ENCODE assay signal across 8 cellular contexts in the genomic region with DNA sequence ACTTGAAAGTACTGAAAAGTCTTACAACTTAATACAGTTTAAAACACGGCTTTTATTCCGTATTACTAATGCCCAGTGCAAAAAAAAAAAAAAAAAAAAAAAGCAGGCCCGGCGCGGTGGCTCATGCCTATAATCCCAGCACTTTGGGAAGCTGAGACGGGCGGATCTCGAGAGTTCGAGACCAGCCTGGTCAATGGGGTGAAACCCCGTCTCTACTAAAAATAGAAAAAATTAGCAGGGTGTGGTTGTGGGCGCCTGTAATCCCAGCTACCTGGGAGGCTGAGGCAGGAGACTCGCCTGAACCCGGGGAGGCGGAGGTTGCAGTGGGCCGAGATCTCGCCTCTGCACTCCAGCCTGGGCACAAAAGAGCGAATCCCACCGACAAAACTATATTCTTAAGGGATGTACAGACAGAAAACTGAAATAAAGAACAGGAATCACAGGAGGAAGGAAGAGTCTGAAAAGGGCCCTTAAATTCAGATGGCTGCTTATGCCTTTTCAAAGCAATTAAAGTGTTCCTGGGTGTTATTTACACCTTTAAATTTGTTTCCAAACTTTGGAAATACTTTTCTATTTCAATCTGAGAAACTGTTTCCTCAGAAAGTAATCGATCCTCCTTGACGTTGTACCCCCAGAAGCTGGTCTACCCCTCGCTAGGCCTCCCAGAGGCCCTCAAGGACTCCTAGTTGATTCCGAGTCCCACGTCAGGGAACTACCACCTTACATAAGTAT. TPM values are rescaled to one million over a fixed set of nuclear protein-coding genes. Genes with fewer than 3 reads are reported as not detected.
DNase-seq lines count a peak whose midpoint lies in the region; ATAC-seq and TF ChIP-seq lines count a peak whose summit lies in the region.

No MANE protein-coding gene starts in this region.

- H2BK15ac ChIP-seq in H9 (ENCODE audit: low read depth, low read length): no peak overlapping the region

- intact Hi-C loops in natural killer cell (cut with micrococcal nuclease): loop anchor here (1.0 to 10.0 kb wide), 4 partner anchors 35 to 333 kb away; no protein-coding TSS in a partner anchor

- ATAC-seq in natural killer cell: no peak
- ATAC-seq in GM18868 (IDR thresholded peaks at IDR 0.05; ENCODE audit: unreplicated experiment): no peak
- ATAC-seq in HG03342 (IDR thresholded peaks at IDR 0.05; ENCODE audit: unreplicated experiment): no peak

- DNase-seq in H9 (no peak), natural killer cell (peak; percentile 33), mesenteric fat pad (ENCODE audit: low spot score) (no peak), NCI-H2029 (lab: John Stamatoyannopoulos, UW) (no peak)

- H3K18ac ChIP-seq in H9 (ENCODE audit: insufficient read length, low read depth, low read length): peak overlapping the region; percentile 100

- H2BK5ac ChIP-seq in H9 (ENCODE audit: insufficient read length, low read length): no peak overlapping the region

- H3K4me3 Mint-ChIP-seq in H9: peak overlapping the region; percentile 99 to 100
- H3K4me3 Mint-ChIP-seq in natural killer cell: peak overlapping the region; percentile 97

- H3K4ac ChIP-seq in H9 (ENCODE audit: low read depth, low read length): no peak overlapping the region

- H4K20me1 ChIP-seq in H9 (ENCODE audit: control insufficient read depth, insufficient read depth, insufficient read length): no peaks in the 10 kb centered on the region

- no peak overlapping the region for H3K56ac ChIP-seq in H9 (ENCODE audit: insufficient read length, low read depth, low read length)

- H2BK120ac ChIP-seq in H9 (ENCODE audit: low read depth, low read length, poor library complexity, severe bottlenecking): no peak overlapping the region

- H3K4me1 Mint-ChIP-seq in H9: peaks cover 28 to 38% of the 10 kb centered on the region in 2 experiments
- peaks cover 73 to 82% of the 10 kb centered on the region in 2 donors for H3K4me1 Mint-ChIP-seq in natural killer cell

- no peak overlapping the region for H2BK20ac ChIP-seq in H9 (ENCODE audit: low read depth, low read length, poor library complexity, severe bottlenecking)

- H3K9me3 ChIP-seq in H9 (ENCODE audit: control insufficient read depth, low read depth, low read length) (no peaks in the 10 kb centered on the region), duodenal mucosa (ENCODE audit: control insufficient read depth in 1 of 2, low read length in 2 of 2) (no peaks in the 10 kb centered on the region)

- H3K79me1 ChIP-seq in H9 (ENCODE audit: insufficient read depth, low read depth, low read length, poor library complexity, severe bottlenecking): no peaks in the 10 kb centered on the region

- H3K4me2 ChIP-seq in H9 (ENCODE audit: insufficient read depth, insufficient read length, low read length): peak overlapping the region; percentile 74

- H3K27me3 Mint-ChIP-seq in H9 (ENCODE audit: low read depth): no peaks in the 10 kb centered on the region; the same call in 1 of the 2 replicates
- no peaks in the 10 kb centered on the region for H3K27me3 Mint-ChIP-seq in natural killer cell (ENCODE audit: low read depth in 2 of 2)

- peak overlapping the region; percentile 99 for H3K27ac ChIP-seq in H9 (ENCODE audit: insufficient read length, low read depth, low read length)
- peak overlapping the region; percentile 100 for H3K27ac ChIP-seq in VCaP
- peak overlapping the region; percentile 100 for H3K27ac ChIP-seq in duodenal mucosa (ENCODE audit: low read depth, low read length)

- H3K36me3 Mint-ChIP-seq in H9 (ENCODE audit: insufficient read depth in 1 of 3, low read depth in 3 of 3): peaks cover 13 to 34% (median 21%) of the 10 kb centered on the region in 3 experiments
- no peaks in the 10 kb centered on the region for H3K36me3 Mint-ChIP-seq in natural killer cell

- H3K23ac ChIP-seq in H9 (ENCODE audit: insufficient read length, low read depth, low read length): no peak overlapping the region

- H2AFZ ChIP-seq in H9 (ENCODE audit: low read length): no peak overlapping the region

- H4K5ac ChIP-seq in H9 (ENCODE audit: insufficient read length, low read depth, low read length): no peak overlapping the region

- no peak overlapping the region for H2BK12ac ChIP-seq in H9 (ENCODE audit: insufficient read length, low read depth, low read length)

- peak overlapping the region; percentile 89 to 96 for H3K4me3 ChIP-seq in duodenal mucosa (ENCODE audit: low read depth in 1 of 2, low read length in 2 of 2)

- peak overlapping the region; percentile 85 for H3K14ac ChIP-seq in H9 (ENCODE audit: insufficient read depth, low read length)

- H3K79me2 ChIP-seq in H9 (ENCODE audit: insufficient read depth, low read length): peaks cover 66% of the 10 kb centered on the region

- TF ChIP-seq CTCF in H9 (conservative IDR thresholded peaks at IDR 0.05) (no peak), VCaP (conservative IDR thresholded peaks at IDR 0.05) (no peak), natural killer cell (IDR thresholded peaks at IDR 0.05) (no peak)

- no peaks in the 10 kb centered on the region; the same call in 1 of the 2 replicates for H3K4me1 ChIP-seq in H9 (ENCODE audit: insufficient read depth, low read length)
- H3K4me1 ChIP-seq in duodenal mucosa (ENCODE audit: control insufficient read depth in 1 of 2, insufficient read depth in 2 of 2, low read length in 2 of 2): peaks cover 32 to 33% of the 10 kb centered on the region in 2 donors

- no CpG with 5 or more reads among the region's 23 CpGs for WGBS in H9 (ENCODE audit: extremely low coverage, insufficient read length, low lambda C conversion rate)

- H4K91ac ChIP-seq in H9 (ENCODE audit: insufficient read length, low read depth, low read length): no peak overlapping the region

- no peak overlapping the region for H4K8ac ChIP-seq in H9 (replicated peaks; ENCODE audit: insufficient read length, low read depth, low read length)

- peaks cover 7% of the 10 kb centered on the region for H3K23me2 ChIP-seq in H9 (ENCODE audit: insufficient read length, low read depth, low read length, poor library complexity, severe bottlenecking)

- H3K9me3 Mint-ChIP-seq in H9 (peaks cover 2 to 6% of the 10 kb centered on the region in 2 experiments; a peak in 4 of 5 replicates), natural killer cell (no peaks in the 10 kb centered on the region)

- H3K27me3 ChIP-seq in H9 (ENCODE audit: insufficient read depth, low read length) (no peaks in the 10 kb centered on the region), duodenal mucosa (ENCODE audit: control insufficient read depth in 1 of 2, insufficient read depth in 2 of 2, low read length in 2 of 2) (no peaks in the 10 kb centered on the region)

- H3K9ac ChIP-seq in H9 (ENCODE audit: extremely low read depth, insufficient read length, low read length): peak overlapping the region; percentile 97
- peak overlapping the region; percentile 79 to 98 for H3K9ac ChIP-seq in duodenal mucosa (ENCODE audit: low read depth in 1 of 2, low read length in 2 of 2)

- H3K36me3 ChIP-seq in duodenal mucosa (ENCODE audit: control insufficient read depth in 1 of 2, insufficient read depth in 2 of 2, low read length in 2 of 2): no peaks in the 10 kb centered on the region

- no peak overlapping the region for H2AK5ac ChIP-seq in H9 (ENCODE audit: insufficient read length, low read length)

- H3K27ac Mint-ChIP-seq in H9 (peak overlapping the region; percentile 100), natural killer cell (peak overlapping the region; percentile 100)

- H3T11ph ChIP-seq in H9 (ENCODE audit: low read length): no peak overlapping the region

RNA-seq across cellular contexts. Expression of a gene that starts 2.1 kb away (rescaled TPM):
- 34.2 and 38.2 TPM in 2 replicates for total RNA-seq in H9 (2021)
- total RNA-seq in natural killer cell: 100 to 1,000 TPM; 272 to 353 (median 345) TPM
- total RNA-seq in mesenteric fat pad: 72.4 TPM
